In the genomic region with DNA sequence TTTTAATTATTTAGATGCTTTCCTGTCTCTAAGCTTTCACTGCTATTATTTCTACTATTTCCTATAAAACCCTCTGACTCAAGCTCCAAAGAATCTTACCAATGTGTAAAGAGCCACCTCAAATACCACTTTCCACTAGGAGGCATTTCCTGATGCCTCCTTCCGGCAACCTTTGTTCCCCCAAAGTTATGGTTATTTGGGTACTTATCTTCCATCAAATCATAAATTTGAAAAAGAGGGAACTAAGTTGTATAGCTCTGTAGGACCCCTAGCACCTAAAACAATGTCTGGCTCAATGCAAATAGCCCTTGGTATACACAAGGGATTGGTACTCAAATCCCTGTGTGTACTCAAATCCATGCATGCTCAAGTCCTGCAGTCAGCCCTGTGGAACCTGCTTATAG, we compare ENCODE assay signal across 11 cellular contexts.
DNase-seq lines count a peak whose midpoint lies in the region; TF ChIP-seq lines count a peak whose summit lies in the region.
"Had no signal": no experiment of that assay in that cellular context is flagged by ENCODE, and none has a peak within 500 bp of the region (broad histone marks: within the 10 kb centered on the region; RNA-seq: fewer than 3 reads in every experiment).

No MANE protein-coding gene starts in this region.

- DNase-seq in H4 (ENCODE audit: low spot score) = peak; percentile 16
- peak; percentile 57 for DNase-seq in RPMI7951 (ENCODE audit: low read depth)
- peak; percentile 29 for DNase-seq in epithelial cell of proximal tubule (ENCODE audit: low read depth)
- peak; percentile 86 for DNase-seq in renal cortical epithelial cell (ENCODE audit: low read depth)
- no peak for DNase-seq in NCI-H2107 treated with DMSO at 0.1 percent for 48 hours (lab: John Stamatoyannopoulos, UW; ENCODE audit: unreplicated experiment)
- no peak for DNase-seq in activated naive CD8-positive, alpha-beta T cell treated with anti-CD3 and anti-CD28 coated beads for 36 hours
- DNase-seq in NCI-H82 (lab: John Stamatoyannopoulos, UW) = no peak
- DNase-seq: left colon; NCI-H345; nucleus accumbens; stimulated activated naive B cell treated with anti-CD40 and anti-IgM and Interleukin-4, amounts not matched to agents 10 μg/mL and 1 μg/mL and 100 μg/mL, for 72 hours had no signal

- no peak overlapping the region for H3K27ac Mint-ChIP-seq in activated naive CD8-positive, alpha-beta T cell treated with anti-CD3 and anti-CD28 coated beads for 36 hours
- H3K27ac Mint-ChIP-seq: stimulated activated naive B cell treated with anti-CD40 and anti-IgM and Interleukin-4, amounts not matched to agents 10 μg/mL and 1 μg/mL and 100 μg/mL, for 72 hours had no signal

- no peaks in the 10 kb centered on the region for H3K4me1 Mint-ChIP-seq in activated naive CD8-positive, alpha-beta T cell treated with anti-CD3 and anti-CD28 coated beads for 36 hours
- H3K4me1 Mint-ChIP-seq: stimulated activated naive B cell treated with anti-CD40 and anti-IgM and Interleukin-4, amounts not matched to agents 10 μg/mL and 1 μg/mL and 100 μg/mL, for 72 hours had no signal

- peaks cover 5% of the 10 kb centered on the region for H3K9me3 Mint-ChIP-seq in activated naive CD8-positive, alpha-beta T cell treated with anti-CD3 and anti-CD28 coated beads for 36 hours

- no peak overlapping the region for H3K4me3 ChIP-seq in epithelial cell of proximal tubule (ENCODE audit: low read depth, low read length)

- peaks cover 34% of the 10 kb centered on the region for H3K36me3 Mint-ChIP-seq in activated naive CD8-positive, alpha-beta T cell treated with anti-CD3 and anti-CD28 coated beads for 36 hours

- no peak overlapping the region for H3K4me3 Mint-ChIP-seq in activated naive CD8-positive, alpha-beta T cell treated with anti-CD3 and anti-CD28 coated beads for 36 hours
- H3K4me3 Mint-ChIP-seq: stimulated activated naive B cell treated with anti-CD40 and anti-IgM and Interleukin-4, amounts not matched to agents 10 μg/mL and 1 μg/mL and 100 μg/mL, for 72 hours had no signal

- no peaks in the 10 kb centered on the region for H3K27me3 Mint-ChIP-seq in activated naive CD8-positive, alpha-beta T cell treated with anti-CD3 and anti-CD28 coated beads for 36 hours
- H3K27me3 Mint-ChIP-seq: stimulated activated naive B cell treated with anti-CD40 and anti-IgM and Interleukin-4, amounts not matched to agents 10 μg/mL and 1 μg/mL and 100 μg/mL, for 72 hours had no signal

- TF ChIP-seq CTCF in epithelial cell of proximal tubule (conservative IDR thresholded peaks at IDR 0.05; ENCODE audit: low read depth, low read length) = no peak

Comparison
In these comparisons a context has a peak if more than half of its experiments do, and no peak if none do; other contexts are left out.
1. DNase-seq: peak in H4 (single experiment), RPMI7951 (single experiment), epithelial cell of proximal tubule (single experiment) and renal cortical epithelial cell (single experiment); none in NCI-H2107 treated with DMSO at 0.1 percent for 48 hours (single experiment), activated naive CD8-positive, alpha-beta T cell treated with anti-CD3 and anti-CD28 coated beads for 36 hours (single experiment) and NCI-H82 (single experiment).